In genomic region chr3:135997554-135998320, GRCh38 we compare ENCODE assay signal across 20 cellular contexts. TPM values are rescaled to one million over a fixed set of nuclear protein-coding genes. Genes with fewer than 3 reads are reported as not detected.
DNase-seq lines count a peak whose midpoint lies in the region; ATAC-seq and TF ChIP-seq lines count a peak whose summit lies in the region.
"Had no signal": no experiment of that assay in that cellular context is flagged by ENCODE, and none has a peak within 500 bp of the region (broad histone marks: within the 10 kb centered on the region; RNA-seq: fewer than 3 reads in every experiment).

No MANE protein-coding gene starts in this region.

- H3K4me1 Mint-ChIP-seq in neural progenitor cell = no peaks in the 10 kb centered on the region
- H3K4me1 Mint-ChIP-seq: B cell had no signal

- H3K27ac Mint-ChIP-seq in neural progenitor cell = no peak overlapping the region
- H3K27ac Mint-ChIP-seq: B cell had no signal

- no peak overlapping the region for H3K4me3 ChIP-seq in right atrium auricular region
- H3K4me3 ChIP-seq in neural progenitor cell = no peak overlapping the region
- H3K4me3 ChIP-seq in PC-9 = no peak overlapping the region
- H3K4me3 ChIP-seq: GM23248 had no signal

- H3K27me3 Mint-ChIP-seq in neural progenitor cell (ENCODE audit: insufficient read depth, low read depth) = no peaks in the 10 kb centered on the region

- H3K36me3 ChIP-seq in right atrium auricular region = no peaks in the 10 kb centered on the region
- no peaks in the 10 kb centered on the region for H3K36me3 ChIP-seq in neural progenitor cell
- H3K36me3 ChIP-seq in PC-9 (ENCODE audit: low read depth) = no peaks in the 10 kb centered on the region

- no peak overlapping the region for H2AFZ ChIP-seq in neural progenitor cell (replicated peaks)
- no peak overlapping the region for H2AFZ ChIP-seq in PC-9
- H2AFZ ChIP-seq: GM23248 had no signal

- H3K27me3 ChIP-seq in right atrium auricular region = no peaks in the 10 kb centered on the region
- H3K27me3 ChIP-seq in neural progenitor cell = no peaks in the 10 kb centered on the region
- no peaks in the 10 kb centered on the region for H3K27me3 ChIP-seq in PC-9 (ENCODE audit: insufficient read depth, low read depth)

- DNase-seq in Right ventricle myocardium inferior (ENCODE audit: missing footprints) (no peak), right atrium auricular region (ENCODE audit: low spot score) (no peak), head of caudate nucleus (peak in 29 of 42 donors; percentile 9 to 70 (median 35)), neural progenitor cell (ENCODE audit: low spot score) (peak; percentile 41), NCI-H774 (lab: John Stamatoyannopoulos, UW) (no peak), PC-9 (no peak), activated gamma-delta T cell treated with Interleukin-2 at 50 U/mL for 16 hours (no peak)
- DNase-seq: 8988T, DMS 273 treated with DMSO at 0.1 percent for 48 hours, DND-41, GM23248, KBM-7, NCI-H1105, NCI-H1694, NCI-H2081 treated with DMSO at 0.1 percent for 48 hours, NCI-H748 treated with DMSO at 0.1 percent for 48 hours, OCI-M1, SIG-M5 had no signal

- H3K4me2 ChIP-seq in neural progenitor cell = peak overlapping the region; percentile 7
- no peak overlapping the region for H3K4me2 ChIP-seq in PC-9

- H3K9ac ChIP-seq in neural progenitor cell = no peak overlapping the region
- H3K9ac ChIP-seq: GM23248 had no signal

- H3K9me3 Mint-ChIP-seq in neural progenitor cell = no peaks in the 10 kb centered on the region

- H3K27ac ChIP-seq in right atrium auricular region (no peak overlapping the region), neural progenitor cell (peak overlapping the region; percentile 14), temporal lobe (ENCODE audit: low read depth, low read length) (peak overlapping the region; percentile 44), PC-9 (no peak overlapping the region)
- H3K27ac ChIP-seq: GM23248 had no signal

- POLR2A ChIA-PET in PC-9 (lab: Charles Lee; ENCODE audit: unreplicated experiment) = no interaction called here

- H3K36me3 Mint-ChIP-seq in neural progenitor cell = peaks cover 4% of the 10 kb centered on the region

- no peaks in the 10 kb centered on the region for H3K9me2 ChIP-seq in PC-9 (ENCODE audit: insufficient read depth)

- no peaks in the 10 kb centered on the region for H4K20me1 ChIP-seq in neural progenitor cell (ENCODE audit: low read depth)
- H4K20me1 ChIP-seq in PC-9 (ENCODE audit: insufficient read depth) = no peaks in the 10 kb centered on the region; the same call in 1 of the 2 replicates

- intact Hi-C loops in Right ventricle myocardium inferior (cut with DNase I) = no loop called here
- intact Hi-C loops in head of caudate nucleus (cut with DNase I) = no loop called here
- intact Hi-C loops in PC-9 (cut with micrococcal nuclease; ENCODE audit: unreplicated experiment) = no loop called here

- TF ChIP-seq CTCF in right atrium auricular region (IDR thresholded peaks at IDR 0.05) = no peak
- TF ChIP-seq CTCF in neural progenitor cell (IDR thresholded peaks at IDR 0.05) = no peak
- no peak for TF ChIP-seq CTCF in PC-9 (conservative IDR thresholded peaks at IDR 0.05)

- H3K4me1 ChIP-seq in right atrium auricular region (no peaks in the 10 kb centered on the region), neural progenitor cell (peaks cover 19% of the 10 kb centered on the region), PC-9 (replicated peaks; ENCODE audit: insufficient read depth) (0 out of 2 replicates have a peak, but pooled peaks cover 2% of the 10 kb centered on the region)

- CTCF ChIA-PET in PC-9 (lab: Charles Lee) = no interaction called here

- peaks cover 11% of the 10 kb centered on the region for H3F3A ChIP-seq in neural progenitor cell (ENCODE audit: low read depth)
- no peaks in the 10 kb centered on the region for H3F3A ChIP-seq in PC-9 (ENCODE audit: insufficient read depth, low read depth)

- BruUV-seq in PC-9 (replicated peaks; lab: Mats Ljungman, UMichigan) = no TSS peak

- H3K4me3 Mint-ChIP-seq in neural progenitor cell = no peak overlapping the region
- H3K4me3 Mint-ChIP-seq: B cell had no signal

- no peaks in the 10 kb centered on the region for H3K9me3 ChIP-seq in right atrium auricular region
- no peaks in the 10 kb centered on the region for H3K9me3 ChIP-seq in neural progenitor cell (ENCODE audit: low read depth)
- H3K9me3 ChIP-seq in PC-9 (ENCODE audit: insufficient read depth, low read depth) = no peaks in the 10 kb centered on the region

- peak; percentile 26 for ATAC-seq in Right ventricle myocardium inferior

- H3K79me2 ChIP-seq in neural progenitor cell (ENCODE audit: low read depth) (peaks cover 52% of the 10 kb centered on the region), PC-9 (ENCODE audit: low read depth) (peaks cover under 1% of the 10 kb centered on the region; the same call in 1 of the 2 replicates)

RNA-seq across cellular contexts. Expression of gene PPP2R3A, which starts 32.2 kb away (rescaled TPM):
- total RNA-seq in Right ventricle myocardium inferior (107 TPM), right atrium auricular region (10 to 100 TPM; 49.5 to 71.9 TPM), neural progenitor cell (ENCODE audit: low replicate concordance) (24.1 and 41.5 TPM in 2 replicates), temporal lobe (29.7 TPM), PC-9 (2021) (30.0 and 42.6 TPM in 2 replicates)

Comparison
In these comparisons a context has a peak if more than half of its experiments do, and no peak if none do; other contexts are left out.
1. DNase-seq: peak in head of caudate nucleus (29 of 42) and neural progenitor cell (single experiment); none in Right ventricle myocardium inferior (single experiment), right atrium auricular region (single experiment), NCI-H774 (single experiment), PC-9 (0 of 2) and activated gamma-delta T cell treated with Interleukin-2 at 50 U/mL for 16 hours (single experiment).
2. H3K27ac ChIP-seq: peak in neural progenitor cell (single experiment) and temporal lobe (single experiment); none in right atrium auricular region (0 of 2) and PC-9 (single experiment).